13 cellular contexts compared by ENCODE assay signal in the genomic region with DNA sequence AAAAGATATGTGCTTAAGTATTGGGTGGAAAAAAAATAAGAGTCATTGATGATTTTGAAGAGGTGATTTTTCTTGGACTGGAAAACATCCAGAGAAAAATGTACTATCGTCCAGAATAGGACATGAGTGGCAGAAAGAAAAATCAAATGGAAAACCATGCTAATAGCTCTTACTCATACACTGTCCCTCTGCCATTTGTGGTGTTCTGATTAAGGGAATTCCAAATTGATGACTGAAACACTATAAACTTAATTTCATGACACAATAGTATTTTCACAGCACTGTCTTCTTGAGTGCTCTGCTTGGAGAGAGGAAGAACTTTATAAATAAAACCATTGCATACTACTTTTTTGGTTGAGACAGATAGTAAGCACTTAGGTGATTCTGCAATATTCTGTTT.
DNase-seq lines count a peak whose midpoint lies in the region; ATAC-seq and TF ChIP-seq lines count a peak whose summit lies in the region.
"Had no signal": no experiment of that assay in that cellular context is flagged by ENCODE, and none has a peak within 500 bp of the region (broad histone marks: within the 10 kb centered on the region; RNA-seq: fewer than 3 reads in every experiment).

No MANE protein-coding gene starts in this region.

- H3K9me2 ChIP-seq in OCI-LY7 (ENCODE audit: insufficient read depth, low read length): no peaks in the 10 kb centered on the region

- peaks cover 5% of the 10 kb centered on the region for H3K9me3 Mint-ChIP-seq in WTC11

- TF ChIP-seq CTCF in RWPE2 (IDR thresholded peaks at IDR 0.05; ENCODE audit: poor library complexity, severe bottlenecking) (no peak), fibroblast of lung (conservative IDR thresholded peaks at IDR 0.05 in 1 of 2, IDR thresholded peaks at IDR 0.05 in 1 of 2; ENCODE audit: low read depth in 1 of 2, low read length in 2 of 2) (no peak), gastrocnemius medialis (IDR thresholded peaks at IDR 0.05 in 4 of 5, conservative IDR thresholded peaks at IDR 0.05 in 1 of 5) (no peak), WTC11 (IDR thresholded peaks at IDR 0.05) (no peak), OCI-LY7 (conservative IDR thresholded peaks at IDR 0.05; ENCODE audit: low read length) (no peak)

- CTCF ChIA-PET in WTC11 (lab: Charles Lee) (no interaction called here), OCI-LY7 (lab: Charles Lee; ENCODE audit: unreplicated experiment) (no interaction called here)

- POLR2A ChIA-PET in WTC11 (lab: Charles Lee) (interaction anchor here (0.5 kb wide), 1 partner anchor 24 kb away, joined by 3 read pairs; no protein-coding TSS in a partner anchor), OCI-LY7 (lab: Charles Lee) (interaction anchor here (0.7 kb wide), 1 partner anchor 19 kb away, joined by 4 read pairs; no protein-coding TSS in a partner anchor)

- no peak for TF ChIP-seq POLR2A in gastrocnemius medialis (IDR thresholded peaks at IDR 0.05)

- no peaks in the 10 kb centered on the region for H3K9me3 ChIP-seq in RWPE2 (ENCODE audit: severe bottlenecking)
- H3K9me3 ChIP-seq in fibroblast of lung (ENCODE audit: control insufficient read depth, insufficient read depth, low read depth, low read length): no peaks in the 10 kb centered on the region
- no peaks in the 10 kb centered on the region for H3K9me3 ChIP-seq in gastrocnemius medialis
- peaks cover 6% of the 10 kb centered on the region; the same call in 1 of the 2 replicates for H3K9me3 ChIP-seq in OCI-LY7 (ENCODE audit: low read length)
- H3K9me3 ChIP-seq: neutrophil, Peyer's patch, tibial nerve had no signal

- H3K36me3 ChIP-seq in RWPE2 (ENCODE audit: low read depth) (peaks cover 12% of the 10 kb centered on the region; the same call in 1 of the 2 replicates), fibroblast of lung (ENCODE audit: control insufficient read depth, insufficient read depth, low read length) (no peaks in the 10 kb centered on the region), gastrocnemius medialis (no peaks in the 10 kb centered on the region), OCI-LY7 (ENCODE audit: insufficient read depth, low read length) (peaks cover 24% of the 10 kb centered on the region)

- H3K27ac ChIP-seq in RWPE2 (ENCODE audit: poor library complexity, severe bottlenecking) (no peak overlapping the region), fibroblast of lung (ENCODE audit: insufficient read depth, low read length) (no peak overlapping the region), gastrocnemius medialis (peak overlapping the region; percentile 35 to 62 (median 49)), OCI-LY7 (ENCODE audit: low read depth, low read length, poor library complexity, severe bottlenecking) (no peak overlapping the region)
- H3K27ac ChIP-seq: Peyer's patch, tibial nerve had no signal

- H2AFZ ChIP-seq in fibroblast of lung (ENCODE audit: low read length) (no peak overlapping the region), OCI-LY7 (ENCODE audit: low read length) (no peak overlapping the region)

- H3K4me3 Mint-ChIP-seq in WTC11: no peak overlapping the region

- intact Hi-C loops in gastrocnemius medialis (cut with DNase I; ENCODE audit: low total_unique reads): no loop called here
- intact Hi-C loops in OCI-LY7 (cut with micrococcal nuclease; ENCODE audit: unreplicated experiment): no loop called here

- peaks cover 5% of the 10 kb centered on the region; the same call in 1 of the 2 replicates for H3K36me3 Mint-ChIP-seq in WTC11

- no peak overlapping the region for H3K4me3 ChIP-seq in RWPE2 (ENCODE audit: severe bottlenecking)
- no peak overlapping the region for H3K4me3 ChIP-seq in fibroblast of lung (replicated peaks in 1 of 4; ENCODE audit: control extremely low read depth in 1 of 4, insufficient read depth in 1 of 4, low read depth in 3 of 4, low read length in 4 of 4)
- no peak overlapping the region for H3K4me3 ChIP-seq in gastrocnemius medialis
- no peak overlapping the region for H3K4me3 ChIP-seq in OCI-LY7 (ENCODE audit: low read depth, low read length, poor library complexity, severe bottlenecking)
- H3K4me3 ChIP-seq: Peyer's patch, tibial nerve had no signal

- H4K20me1 ChIP-seq in fibroblast of lung (ENCODE audit: control insufficient read depth, extremely low read depth, insufficient read depth, low read length) (no peaks in the 10 kb centered on the region), OCI-LY7 (ENCODE audit: insufficient read depth, low read length) (no peaks in the 10 kb centered on the region)

- ATAC-seq in RWPE2 (ENCODE audit: low read depth) (peak; percentile 29; the same call in 1 of the 3 replicates), gastrocnemius medialis (peak; percentile 73 to 93), WTC11 (no peak)
- ATAC-seq: activated naive CD4-positive, alpha-beta T cell treated with anti-CD3 and anti-CD28 coated beads, Interleukin-2, amount 50 U/mL, for 72 hours had no signal

- H3K9ac ChIP-seq in fibroblast of lung (ENCODE audit: insufficient read depth, low read length): no peak overlapping the region

- H3K4me2 ChIP-seq in fibroblast of lung (ENCODE audit: extremely low read depth, insufficient read depth, low read length) (no peak overlapping the region), OCI-LY7 (ENCODE audit: low read length) (no peak overlapping the region)

- H3K27me3 ChIP-seq in RWPE2 (ENCODE audit: insufficient read depth, poor library complexity, severe bottlenecking): no peaks in the 10 kb centered on the region
- H3K27me3 ChIP-seq in fibroblast of lung (ENCODE audit: control insufficient read depth, insufficient read depth, low read length): no peaks in the 10 kb centered on the region
- no peaks in the 10 kb centered on the region for H3K27me3 ChIP-seq in gastrocnemius medialis
- H3K27me3 ChIP-seq: neutrophil, Peyer's patch, tibial nerve had no signal

- no peaks in the 10 kb centered on the region for H3K4me1 Mint-ChIP-seq in WTC11

- in situ Hi-C loops in gastrocnemius medialis (cut with MboI; ENCODE audit: low sequenced_read_pairs in 4 of 4): no loop called here

- no peak overlapping the region for H3K27ac Mint-ChIP-seq in WTC11
- H3K27ac Mint-ChIP-seq: activated naive CD4-positive, alpha-beta T cell treated with anti-CD3 and anti-CD28 coated beads, Interleukin-2, amount 50 U/mL, for 72 hours had no signal

- DNase-seq in GM03348 (ENCODE audit: low spot score): peak; percentile 64
- DNase-seq in RWPE2 (ENCODE audit: low spot score): no peak
- DNase-seq in fibroblast of lung (ENCODE audit: low read depth in 2 of 2): peak; percentile 54 to 85
- DNase-seq in gastrocnemius medialis: no peak
- no peak for DNase-seq in WTC11 (ENCODE audit: low spot score)
- DNase-seq in activated naive CD4-positive, alpha-beta T cell treated with anti-CD3 and anti-CD28 coated beads, Interleukin-2, amount 50 U/mL, for 16 hours: no peak
- DNase-seq in OCI-LY7 (ENCODE audit: low spot score): no peak
- DNase-seq: NCI-H1417 treated with DMSO at 0.1 percent for 48 hours, NCI-H524 treated with DMSO at 0.1 percent for 48 hours, Peyer's patch had no signal

- BruUV-seq in OCI-LY7 (replicated peaks; lab: Mats Ljungman, UMichigan): no TSS peak

- no peaks in the 10 kb centered on the region for H3K27me3 Mint-ChIP-seq in WTC11 (ENCODE audit: low read depth)

- H3K4me1 ChIP-seq in RWPE2 (ENCODE audit: insufficient read depth, poor library complexity, severe bottlenecking): no peaks in the 10 kb centered on the region
- no peaks in the 10 kb centered on the region for H3K4me1 ChIP-seq in fibroblast of lung (ENCODE audit: control insufficient read depth, extremely low read depth, insufficient read depth, low read length)
- H3K4me1 ChIP-seq in gastrocnemius medialis: peaks cover 8 to 13% of the 10 kb centered on the region in 2 donors
- no peaks in the 10 kb centered on the region for H3K4me1 ChIP-seq in OCI-LY7 (ENCODE audit: insufficient read depth, low read length, poor library complexity, severe bottlenecking)
- H3K4me1 ChIP-seq: Peyer's patch, tibial nerve had no signal

- H3K79me2 ChIP-seq in fibroblast of lung (ENCODE audit: control insufficient read depth, insufficient read depth, low read length) (peaks cover 3% of the 10 kb centered on the region), OCI-LY7 (ENCODE audit: insufficient read depth, low read depth, low read length) (no peaks in the 10 kb centered on the region)

TF ChIP-seq in WTC11, 78 proteins besides CTCF, POLR2A, EP300 and RAD21:
- no peak for TF ChIP-seq TEAD4 (CRISPR knock-in tag; IDR thresholded peaks at IDR 0.05)
- TF ChIP-seq ATF6 (CRISPR knock-in tag; IDR thresholded peaks at IDR 0.05): no peak
- TF ChIP-seq RELA (CRISPR knock-in tag; IDR thresholded peaks at IDR 0.05; ENCODE audit: borderline replicate concordance): no peak
- no peak for TF ChIP-seq GTF2I (CRISPR knock-in tag; conservative IDR thresholded peaks at IDR 0.05)
- TF ChIP-seq ZBTB21 (CRISPR knock-in tag; IDR thresholded peaks at IDR 0.05; ENCODE audit: borderline replicate concordance): no peak
- TF ChIP-seq, protein P1, sequence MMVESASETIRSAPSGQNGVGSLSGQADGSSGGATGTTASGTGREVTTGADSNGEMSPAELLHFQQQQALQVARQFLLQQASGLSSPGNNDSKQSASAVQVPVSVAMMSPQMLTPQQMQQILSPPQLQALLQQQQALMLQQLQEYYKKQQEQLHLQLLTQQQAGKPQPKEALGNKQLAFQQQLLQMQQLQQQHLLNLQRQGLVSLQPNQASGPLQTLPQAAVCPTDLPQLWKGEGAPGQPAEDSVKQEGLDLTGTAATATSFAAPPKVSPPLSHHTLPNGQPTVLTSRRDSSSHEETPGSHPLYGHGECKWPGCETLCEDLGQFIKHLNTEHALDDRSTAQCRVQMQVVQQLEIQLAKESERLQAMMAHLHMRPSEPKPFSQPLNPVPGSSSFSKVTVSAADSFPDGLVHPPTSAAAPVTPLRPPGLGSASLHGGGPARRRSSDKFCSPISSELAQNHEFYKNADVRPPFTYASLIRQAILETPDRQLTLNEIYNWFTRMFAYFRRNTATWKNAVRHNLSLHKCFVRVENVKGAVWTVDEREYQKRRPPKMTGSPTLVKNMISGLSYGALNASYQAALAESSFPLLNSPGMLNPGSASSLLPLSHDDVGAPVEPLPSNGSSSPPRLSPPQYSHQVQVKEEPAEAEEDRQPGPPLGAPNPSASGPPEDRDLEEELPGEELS (CRISPR knock-in tag; IDR thresholded peaks at IDR 0.05): no peak
TF ChIP-seq in WTC11: peak in this region for 0.

Comparison
In these comparisons a context has a peak if more than half of its experiments do, and no peak if none do; other contexts are left out.
1. DNase-seq: peak in GM03348 (single experiment) and fibroblast of lung (2 of 2); none in RWPE2 (single experiment), gastrocnemius medialis (0 of 2), WTC11 (single experiment), activated naive CD4-positive, alpha-beta T cell treated with anti-CD3 and anti-CD28 coated beads, Interleukin-2, amount 50 U/mL, for 16 hours (single experiment) and OCI-LY7 (single experiment).
2. H3K27ac ChIP-seq: peak in gastrocnemius medialis (4 of 4); none in RWPE2 (single experiment), fibroblast of lung (single experiment) and OCI-LY7 (single experiment).